Comparison of ENCODE assay signal across 1 cellular context in the genomic region with DNA sequence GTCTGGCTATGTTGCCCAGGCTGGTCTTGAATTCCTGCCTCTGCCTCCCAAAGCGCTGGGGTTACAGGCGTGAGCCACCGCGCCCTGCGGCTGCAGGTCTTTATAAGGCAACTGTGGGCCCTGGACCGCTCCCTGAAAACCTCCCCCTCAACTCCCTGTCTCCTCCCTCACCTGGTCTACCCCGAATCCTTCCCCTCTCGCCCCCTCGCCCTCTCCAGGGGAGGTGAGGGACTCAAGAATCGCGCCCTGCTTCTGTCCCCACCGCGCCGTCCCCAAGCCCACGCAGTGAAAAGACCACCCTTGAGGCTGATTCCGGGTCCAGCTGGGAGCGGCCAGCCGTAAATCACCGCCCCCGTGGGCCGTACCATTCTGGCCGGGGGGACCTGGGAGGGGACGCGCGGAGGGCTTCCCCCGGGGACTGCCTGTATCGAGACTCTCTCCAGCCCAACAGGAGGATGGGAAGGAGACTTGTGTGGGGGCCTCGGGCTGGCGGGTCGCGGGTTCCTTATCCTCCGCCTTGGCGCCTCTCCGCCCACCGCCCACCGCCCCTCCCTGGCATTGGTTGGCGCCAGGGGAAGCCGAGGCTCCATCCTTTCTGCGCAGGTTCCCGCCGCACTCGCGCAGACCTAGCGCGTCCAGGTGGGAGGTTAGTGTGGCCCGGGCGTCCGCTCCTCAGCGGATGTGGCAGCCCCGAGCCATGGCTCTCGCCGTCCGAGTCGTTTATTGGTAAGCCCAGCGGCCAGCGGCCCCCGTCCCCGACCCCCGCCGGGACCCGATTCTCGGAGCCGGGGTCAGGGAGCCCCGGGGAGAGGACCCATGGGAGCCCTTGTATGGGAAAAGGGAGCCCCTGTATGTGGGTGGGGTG.
TF ChIP-seq lines count a peak whose summit lies in the region.

A gene (plus strand): TSS at position 615 of the 865 bp plus-strand sequence. CDS start 83 bp downstream, at position 698.

TF ChIP-seq in K562, 482 proteins besides CTCF, POLR2A, EP300 and RAD21 (continued from another document and continues in another):
- TF ChIP-seq, protein P1, sequence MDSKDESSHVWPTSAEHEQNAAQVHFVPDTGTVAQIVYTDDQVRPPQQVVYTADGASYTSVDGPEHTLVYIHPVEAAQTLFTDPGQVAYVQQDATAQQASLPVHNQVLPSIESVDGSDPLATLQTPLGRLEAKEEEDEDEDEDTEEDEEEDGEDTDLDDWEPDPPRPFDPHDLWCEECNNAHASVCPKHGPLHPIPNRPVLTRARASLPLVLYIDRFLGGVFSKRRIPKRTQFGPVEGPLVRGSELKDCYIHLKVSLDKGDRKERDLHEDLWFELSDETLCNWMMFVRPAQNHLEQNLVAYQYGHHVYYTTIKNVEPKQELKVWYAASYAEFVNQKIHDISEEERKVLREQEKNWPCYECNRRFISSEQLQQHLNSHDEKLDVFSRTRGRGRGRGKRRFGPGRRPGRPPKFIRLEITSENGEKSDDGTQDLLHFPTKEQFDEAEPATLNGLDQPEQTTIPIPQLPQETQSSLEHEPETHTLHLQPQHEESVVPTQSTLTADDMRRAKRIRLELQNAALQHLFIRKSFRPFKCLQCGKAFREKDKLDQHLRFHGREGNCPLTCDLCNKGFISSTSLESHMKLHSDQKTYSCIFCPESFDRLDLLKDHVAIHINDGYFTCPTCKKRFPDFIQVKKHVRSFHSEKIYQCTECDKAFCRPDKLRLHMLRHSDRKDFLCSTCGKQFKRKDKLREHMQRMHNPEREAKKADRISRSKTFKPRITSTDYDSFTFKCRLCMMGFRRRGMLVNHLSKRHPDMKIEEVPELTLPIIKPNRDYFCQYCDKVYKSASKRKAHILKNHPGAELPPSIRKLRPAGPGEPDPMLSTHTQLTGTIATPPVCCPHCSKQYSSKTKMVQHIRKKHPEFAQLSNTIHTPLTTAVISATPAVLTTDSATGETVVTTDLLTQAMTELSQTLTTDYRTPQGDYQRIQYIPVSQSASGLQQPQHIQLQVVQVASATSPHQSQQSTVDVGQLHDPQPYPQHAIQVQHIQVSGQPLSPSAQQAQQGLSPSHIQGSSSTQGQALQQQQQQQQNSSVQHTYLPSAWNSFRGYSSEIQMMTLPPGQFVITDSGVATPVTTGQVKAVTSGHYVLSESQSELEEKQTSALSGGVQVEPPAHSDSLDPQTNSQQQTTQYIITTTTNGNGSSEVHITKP (IDR thresholded peaks at IDR 0.05; ENCODE audit: partially characterized antibody), result peak; percentile 100
- TF ChIP-seq ZBTB1 (CRISPR knock-in tag; IDR thresholded peaks at IDR 0.05; ENCODE audit: borderline replicate concordance, low read depth) (peak; percentile 51; the same call in 1 of the 2 replicates), YBX1 (IDR thresholded peaks at IDR 0.05) (no peak), SUPT5H (IDR thresholded peaks at IDR 0.05) (peak; percentile 80), ELF2 (CRISPR knock-in tag; IDR thresholded peaks at IDR 0.05) (peak; percentile 64; the same call in 1 of the 2 replicates), KDM4B (IDR thresholded peaks at IDR 0.05; ENCODE audit: borderline replicate concordance in 2 of 2, low read depth in 1 of 2) (0 out of 4 replicates have a peak, but pooled peaks of 1 of the 2 experiments have one; percentile 25), NCOA1 (IDR thresholded peaks at IDR 0.05; ENCODE audit: low read depth) (peak; percentile 48; the same call in 1 of the 2 replicates), PHF8 (IDR thresholded peaks at IDR 0.05; ENCODE audit: borderline replicate concordance, low read length) (peak; percentile 71; the same call in 1 of the 2 replicates), ZEB2 (IDR thresholded peaks at IDR 0.05) (peak; percentile 79), ZNF217 (CRISPR knock-in tag; IDR thresholded peaks at IDR 0.05) (no peak), NR4A1 (CRISPR knock-in tag; IDR thresholded peaks at IDR 0.05) (no peak), NR4A1 (tag; IDR thresholded peaks at IDR 0.05) (no peak), ZNF589 (CRISPR knock-in tag; IDR thresholded peaks at IDR 0.05; ENCODE audit: low read depth) (0 out of 2 replicates have a peak, but pooled peaks have one; percentile 54), HDAC1 (IDR thresholded peaks at IDR 0.05) (peak in 1 of 2 experiments; percentile 90; a peak in 2 of 4 replicates), CXXC5 (CRISPR knock-in tag; IDR thresholded peaks at IDR 0.05) (peak; percentile 84), MXI1 (IDR thresholded peaks at IDR 0.05; ENCODE audit: low read depth, low read length) (0 out of 2 replicates have a peak, but pooled peaks have one; percentile 16), KLF6 (CRISPR knock-in tag; IDR thresholded peaks at IDR 0.05; ENCODE audit: borderline replicate concordance) (peak; percentile 97), BRD9 (IDR thresholded peaks at IDR 0.05; ENCODE audit: low read depth, partially characterized antibody) (peak; percentile 70), POLR2AphosphoS5 (IDR thresholded peaks at IDR 0.05; ENCODE audit: control insufficient read depth, insufficient read depth, low read depth, low read length) (peak; percentile 76; the same call in 1 of the 2 replicates), HIVEP1 (CRISPR knock-in tag; IDR thresholded peaks at IDR 0.05) (peak; percentile 28; the same call in 1 of the 2 replicates), NEUROD1 (IDR thresholded peaks at IDR 0.05; ENCODE audit: borderline replicate concordance, low read depth, low read length, partially characterized antibody) (peak; percentile 70), RFX1 (IDR thresholded peaks at IDR 0.05) (no peak), POLR2G (IDR thresholded peaks at IDR 0.05; ENCODE audit: low read depth, low read length) (peak; percentile 97), FOXK1 (CRISPR knock-in tag; IDR thresholded peaks at IDR 0.05; ENCODE audit: borderline replicate concordance) (no peak), LEF1 (IDR thresholded peaks at IDR 0.05) (0 out of 2 replicates have a peak, but pooled peaks have one; percentile 61)
- TF ChIP-seq, protein P2, sequence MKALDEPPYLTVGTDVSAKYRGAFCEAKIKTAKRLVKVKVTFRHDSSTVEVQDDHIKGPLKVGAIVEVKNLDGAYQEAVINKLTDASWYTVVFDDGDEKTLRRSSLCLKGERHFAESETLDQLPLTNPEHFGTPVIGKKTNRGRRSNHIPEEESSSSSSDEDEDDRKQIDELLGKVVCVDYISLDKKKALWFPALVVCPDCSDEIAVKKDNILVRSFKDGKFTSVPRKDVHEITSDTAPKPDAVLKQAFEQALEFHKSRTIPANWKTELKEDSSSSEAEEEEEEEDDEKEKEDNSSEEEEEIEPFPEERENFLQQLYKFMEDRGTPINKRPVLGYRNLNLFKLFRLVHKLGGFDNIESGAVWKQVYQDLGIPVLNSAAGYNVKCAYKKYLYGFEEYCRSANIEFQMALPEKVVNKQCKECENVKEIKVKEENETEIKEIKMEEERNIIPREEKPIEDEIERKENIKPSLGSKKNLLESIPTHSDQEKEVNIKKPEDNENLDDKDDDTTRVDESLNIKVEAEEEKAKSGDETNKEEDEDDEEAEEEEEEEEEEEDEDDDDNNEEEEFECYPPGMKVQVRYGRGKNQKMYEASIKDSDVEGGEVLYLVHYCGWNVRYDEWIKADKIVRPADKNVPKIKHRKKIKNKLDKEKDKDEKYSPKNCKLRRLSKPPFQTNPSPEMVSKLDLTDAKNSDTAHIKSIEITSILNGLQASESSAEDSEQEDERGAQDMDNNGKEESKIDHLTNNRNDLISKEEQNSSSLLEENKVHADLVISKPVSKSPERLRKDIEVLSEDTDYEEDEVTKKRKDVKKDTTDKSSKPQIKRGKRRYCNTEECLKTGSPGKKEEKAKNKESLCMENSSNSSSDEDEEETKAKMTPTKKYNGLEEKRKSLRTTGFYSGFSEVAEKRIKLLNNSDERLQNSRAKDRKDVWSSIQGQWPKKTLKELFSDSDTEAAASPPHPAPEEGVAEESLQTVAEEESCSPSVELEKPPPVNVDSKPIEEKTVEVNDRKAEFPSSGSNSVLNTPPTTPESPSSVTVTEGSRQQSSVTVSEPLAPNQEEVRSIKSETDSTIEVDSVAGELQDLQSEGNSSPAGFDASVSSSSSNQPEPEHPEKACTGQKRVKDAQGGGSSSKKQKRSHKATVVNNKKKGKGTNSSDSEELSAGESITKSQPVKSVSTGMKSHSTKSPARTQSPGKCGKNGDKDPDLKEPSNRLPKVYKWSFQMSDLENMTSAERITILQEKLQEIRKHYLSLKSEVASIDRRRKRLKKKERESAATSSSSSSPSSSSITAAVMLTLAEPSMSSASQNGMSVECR (CRISPR knock-in tag; IDR thresholded peaks at IDR 0.05), result peak; percentile 86
- TF ChIP-seq, protein P3, sequence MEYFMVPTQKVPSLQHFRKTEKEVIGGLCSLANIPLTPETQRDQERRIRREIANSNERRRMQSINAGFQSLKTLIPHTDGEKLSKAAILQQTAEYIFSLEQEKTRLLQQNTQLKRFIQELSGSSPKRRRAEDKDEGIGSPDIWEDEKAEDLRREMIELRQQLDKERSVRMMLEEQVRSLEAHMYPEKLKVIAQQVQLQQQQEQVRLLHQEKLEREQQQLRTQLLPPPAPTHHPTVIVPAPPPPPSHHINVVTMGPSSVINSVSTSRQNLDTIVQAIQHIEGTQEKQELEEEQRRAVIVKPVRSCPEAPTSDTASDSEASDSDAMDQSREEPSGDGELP (CRISPR knock-in tag; IDR thresholded peaks at IDR 0.05; ENCODE audit: borderline replicate concordance), result peak; percentile 99
- TF ChIP-seq, protein P4, sequence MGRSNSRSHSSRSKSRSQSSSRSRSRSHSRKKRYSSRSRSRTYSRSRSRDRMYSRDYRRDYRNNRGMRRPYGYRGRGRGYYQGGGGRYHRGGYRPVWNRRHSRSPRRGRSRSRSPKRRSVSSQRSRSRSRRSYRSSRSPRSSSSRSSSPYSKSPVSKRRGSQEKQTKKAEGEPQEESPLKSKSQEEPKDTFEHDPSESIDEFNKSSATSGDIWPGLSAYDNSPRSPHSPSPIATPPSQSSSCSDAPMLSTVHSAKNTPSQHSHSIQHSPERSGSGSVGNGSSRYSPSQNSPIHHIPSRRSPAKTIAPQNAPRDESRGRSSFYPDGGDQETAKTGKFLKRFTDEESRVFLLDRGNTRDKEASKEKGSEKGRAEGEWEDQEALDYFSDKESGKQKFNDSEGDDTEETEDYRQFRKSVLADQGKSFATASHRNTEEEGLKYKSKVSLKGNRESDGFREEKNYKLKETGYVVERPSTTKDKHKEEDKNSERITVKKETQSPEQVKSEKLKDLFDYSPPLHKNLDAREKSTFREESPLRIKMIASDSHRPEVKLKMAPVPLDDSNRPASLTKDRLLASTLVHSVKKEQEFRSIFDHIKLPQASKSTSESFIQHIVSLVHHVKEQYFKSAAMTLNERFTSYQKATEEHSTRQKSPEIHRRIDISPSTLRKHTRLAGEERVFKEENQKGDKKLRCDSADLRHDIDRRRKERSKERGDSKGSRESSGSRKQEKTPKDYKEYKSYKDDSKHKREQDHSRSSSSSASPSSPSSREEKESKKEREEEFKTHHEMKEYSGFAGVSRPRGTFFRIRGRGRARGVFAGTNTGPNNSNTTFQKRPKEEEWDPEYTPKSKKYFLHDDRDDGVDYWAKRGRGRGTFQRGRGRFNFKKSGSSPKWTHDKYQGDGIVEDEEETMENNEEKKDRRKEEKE (IDR thresholded peaks at IDR 0.05; ENCODE audit: borderline replicate concordance in 1 of 2, control insufficient read depth in 1 of 2, low read depth in 2 of 2, low read length in 1 of 2), result peak in 1 of 2 experiments; percentile 98; a peak in 2 of 4 replicates
- TF ChIP-seq, protein P5, sequence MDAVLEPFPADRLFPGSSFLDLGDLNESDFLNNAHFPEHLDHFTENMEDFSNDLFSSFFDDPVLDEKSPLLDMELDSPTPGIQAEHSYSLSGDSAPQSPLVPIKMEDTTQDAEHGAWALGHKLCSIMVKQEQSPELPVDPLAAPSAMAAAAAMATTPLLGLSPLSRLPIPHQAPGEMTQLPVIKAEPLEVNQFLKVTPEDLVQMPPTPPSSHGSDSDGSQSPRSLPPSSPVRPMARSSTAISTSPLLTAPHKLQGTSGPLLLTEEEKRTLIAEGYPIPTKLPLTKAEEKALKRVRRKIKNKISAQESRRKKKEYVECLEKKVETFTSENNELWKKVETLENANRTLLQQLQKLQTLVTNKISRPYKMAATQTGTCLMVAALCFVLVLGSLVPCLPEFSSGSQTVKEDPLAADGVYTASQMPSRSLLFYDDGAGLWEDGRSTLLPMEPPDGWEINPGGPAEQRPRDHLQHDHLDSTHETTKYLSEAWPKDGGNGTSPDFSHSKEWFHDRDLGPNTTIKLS (IDR thresholded peaks at IDR 0.05; ENCODE audit: borderline replicate concordance, low read depth), result 0 out of 2 replicates have a peak, but pooled peaks have one; percentile 45
- TF ChIP-seq, protein P6, sequence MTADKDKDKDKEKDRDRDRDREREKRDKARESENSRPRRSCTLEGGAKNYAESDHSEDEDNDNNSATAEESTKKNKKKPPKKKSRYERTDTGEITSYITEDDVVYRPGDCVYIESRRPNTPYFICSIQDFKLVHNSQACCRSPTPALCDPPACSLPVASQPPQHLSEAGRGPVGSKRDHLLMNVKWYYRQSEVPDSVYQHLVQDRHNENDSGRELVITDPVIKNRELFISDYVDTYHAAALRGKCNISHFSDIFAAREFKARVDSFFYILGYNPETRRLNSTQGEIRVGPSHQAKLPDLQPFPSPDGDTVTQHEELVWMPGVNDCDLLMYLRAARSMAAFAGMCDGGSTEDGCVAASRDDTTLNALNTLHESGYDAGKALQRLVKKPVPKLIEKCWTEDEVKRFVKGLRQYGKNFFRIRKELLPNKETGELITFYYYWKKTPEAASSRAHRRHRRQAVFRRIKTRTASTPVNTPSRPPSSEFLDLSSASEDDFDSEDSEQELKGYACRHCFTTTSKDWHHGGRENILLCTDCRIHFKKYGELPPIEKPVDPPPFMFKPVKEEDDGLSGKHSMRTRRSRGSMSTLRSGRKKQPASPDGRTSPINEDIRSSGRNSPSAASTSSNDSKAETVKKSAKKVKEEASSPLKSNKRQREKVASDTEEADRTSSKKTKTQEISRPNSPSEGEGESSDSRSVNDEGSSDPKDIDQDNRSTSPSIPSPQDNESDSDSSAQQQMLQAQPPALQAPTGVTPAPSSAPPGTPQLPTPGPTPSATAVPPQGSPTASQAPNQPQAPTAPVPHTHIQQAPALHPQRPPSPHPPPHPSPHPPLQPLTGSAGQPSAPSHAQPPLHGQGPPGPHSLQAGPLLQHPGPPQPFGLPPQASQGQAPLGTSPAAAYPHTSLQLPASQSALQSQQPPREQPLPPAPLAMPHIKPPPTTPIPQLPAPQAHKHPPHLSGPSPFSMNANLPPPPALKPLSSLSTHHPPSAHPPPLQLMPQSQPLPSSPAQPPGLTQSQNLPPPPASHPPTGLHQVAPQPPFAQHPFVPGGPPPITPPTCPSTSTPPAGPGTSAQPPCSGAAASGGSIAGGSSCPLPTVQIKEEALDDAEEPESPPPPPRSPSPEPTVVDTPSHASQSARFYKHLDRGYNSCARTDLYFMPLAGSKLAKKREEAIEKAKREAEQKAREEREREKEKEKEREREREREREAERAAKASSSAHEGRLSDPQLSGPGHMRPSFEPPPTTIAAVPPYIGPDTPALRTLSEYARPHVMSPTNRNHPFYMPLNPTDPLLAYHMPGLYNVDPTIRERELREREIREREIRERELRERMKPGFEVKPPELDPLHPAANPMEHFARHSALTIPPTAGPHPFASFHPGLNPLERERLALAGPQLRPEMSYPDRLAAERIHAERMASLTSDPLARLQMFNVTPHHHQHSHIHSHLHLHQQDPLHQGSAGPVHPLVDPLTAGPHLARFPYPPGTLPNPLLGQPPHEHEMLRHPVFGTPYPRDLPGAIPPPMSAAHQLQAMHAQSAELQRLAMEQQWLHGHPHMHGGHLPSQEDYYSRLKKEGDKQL (CRISPR knock-in tag; IDR thresholded peaks at IDR 0.05; ENCODE audit: borderline replicate concordance), result no peak
- TF ChIP-seq, protein P7, sequence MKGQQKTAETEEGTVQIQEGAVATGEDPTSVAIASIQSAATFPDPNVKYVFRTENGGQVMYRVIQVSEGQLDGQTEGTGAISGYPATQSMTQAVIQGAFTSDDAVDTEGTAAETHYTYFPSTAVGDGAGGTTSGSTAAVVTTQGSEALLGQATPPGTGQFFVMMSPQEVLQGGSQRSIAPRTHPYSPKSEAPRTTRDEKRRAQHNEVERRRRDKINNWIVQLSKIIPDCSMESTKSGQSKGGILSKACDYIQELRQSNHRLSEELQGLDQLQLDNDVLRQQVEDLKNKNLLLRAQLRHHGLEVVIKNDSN (CRISPR knock-in tag; IDR thresholded peaks at IDR 0.05), result no peak
